ENCODE assay signal across 1 cellular context in genomic region chr10:113899952-113900598, GRCh38.
TF ChIP-seq lines count a peak whose summit lies in the region.

No MANE protein-coding gene starts in this region.

TF ChIP-seq in K562, 482 proteins besides CTCF, POLR2A, EP300 and RAD21:
- TF ChIP-seq ZFP36 (IDR thresholded peaks at IDR 0.05; ENCODE audit: low read depth, low read length, partially characterized antibody) (peak; percentile 82), MEF2A (IDR thresholded peaks at IDR 0.05; ENCODE audit: control insufficient read depth, low read depth, low read length) (no peak)
